ENCODE assay signal across 5 cellular contexts in the genomic region with DNA sequence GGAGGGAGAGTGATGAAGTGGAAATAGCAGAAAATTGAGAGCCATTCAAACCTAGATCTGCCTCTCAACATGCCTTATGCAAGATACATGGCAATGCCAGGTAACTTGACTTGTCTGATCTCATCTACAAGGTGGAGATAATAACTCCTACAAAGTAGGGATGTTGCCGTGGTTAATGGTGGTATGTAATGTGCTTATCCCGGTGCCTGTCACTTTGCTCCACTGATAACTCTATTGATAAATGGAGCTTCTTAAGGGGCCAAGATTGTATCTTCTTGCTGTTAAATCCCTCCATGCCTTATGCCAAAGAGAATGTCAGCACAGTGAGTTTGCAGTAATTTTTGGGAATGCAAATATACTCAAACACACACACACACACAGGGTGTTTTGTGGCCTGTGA.
"Had no signal": no experiment of that assay in that cellular context is flagged by ENCODE, and none has a peak within 500 bp of the region (broad histone marks: within the 10 kb centered on the region; RNA-seq: fewer than 3 reads in every experiment).

No MANE protein-coding gene starts in this region.

- H3K27ac ChIP-seq: HL-60 had no signal

- DNase-seq: IMR-90, KBM-7 had no signal

- H3K4me3 ChIP-seq: K562 had no signal

- ATAC-seq: HepG2, K562 had no signal
